8 cellular contexts compared by ENCODE assay signal in the genomic region with DNA sequence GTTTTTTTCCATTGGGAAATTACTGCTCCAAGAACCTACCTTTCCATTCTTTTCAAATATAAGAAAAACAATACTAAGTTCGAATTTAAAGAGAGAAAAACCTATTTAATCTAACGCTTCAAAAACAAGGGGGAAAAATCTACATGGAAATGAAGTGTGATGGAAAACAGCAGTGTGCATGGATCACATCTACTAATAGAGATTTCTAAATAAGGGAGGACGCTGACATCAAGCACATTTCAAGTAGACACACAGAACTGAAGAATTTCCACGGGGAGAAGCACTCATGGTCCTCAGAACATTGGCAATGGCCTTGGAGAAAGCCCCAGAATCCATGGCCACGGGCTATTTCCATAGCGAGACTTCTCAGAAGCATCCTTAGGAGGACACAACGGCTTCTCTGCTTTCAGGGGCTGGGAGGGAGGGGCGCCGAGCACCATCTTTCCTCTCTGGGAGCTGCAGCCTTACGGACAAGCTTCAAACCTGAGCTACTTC. TPM values are rescaled to one million over a fixed set of nuclear protein-coding genes. Genes with fewer than 3 reads are reported as not detected.
A peak's percentile ranks its signal among the peaks of the same experiment; 100 is the strongest.
DNase-seq lines count a peak whose midpoint lies in the region; ATAC-seq and TF ChIP-seq lines count a peak whose summit lies in the region.

No MANE protein-coding gene starts in this region.

- H3K9me3 ChIP-seq in fibroblast of lung (ENCODE audit: control insufficient read depth, insufficient read depth, low read depth, low read length), result no peaks in the 10 kb centered on the region

- peak overlapping the region; percentile 92 for H3K27ac ChIP-seq in fibroblast of lung (ENCODE audit: insufficient read depth, low read length)

- H3K4me1 ChIP-seq in fibroblast of lung (ENCODE audit: control insufficient read depth, extremely low read depth, insufficient read depth, low read length), result no peaks in the 10 kb centered on the region

- peak overlapping the region; percentile 90 for H3K4me2 ChIP-seq in fibroblast of lung (ENCODE audit: extremely low read depth, insufficient read depth, low read length)

- ATAC-seq in GM19455 (IDR thresholded peaks at IDR 0.05; ENCODE audit: unreplicated experiment), result peak; percentile 2
- no peak for ATAC-seq in HG03280 (IDR thresholded peaks at IDR 0.05; ENCODE audit: unreplicated experiment)

- peak overlapping the region; percentile 63 for H2AFZ ChIP-seq in fibroblast of lung (ENCODE audit: low read length)

- no peak for TF ChIP-seq CTCF in fibroblast of lung (conservative IDR thresholded peaks at IDR 0.05 in 1 of 2, IDR thresholded peaks at IDR 0.05 in 1 of 2; ENCODE audit: low read depth in 1 of 2, low read length in 2 of 2)
- TF ChIP-seq CTCF in GM13976 (IDR thresholded peaks at IDR 0.05; ENCODE audit: borderline replicate concordance, control extremely low read depth, extremely low read depth, insufficient read depth, missing control alignments), result no peak

- peak overlapping the region; percentile 70 to 95 (median 86) for H3K4me3 ChIP-seq in fibroblast of lung (replicated peaks in 1 of 4; ENCODE audit: control extremely low read depth in 1 of 4, insufficient read depth in 1 of 4, low read depth in 3 of 4, low read length in 4 of 4)

- H3K9ac ChIP-seq in fibroblast of lung (ENCODE audit: insufficient read depth, low read length), result peak overlapping the region; percentile 87

- DNase-seq in fibroblast of lung (ENCODE audit: low read depth in 2 of 2) (no peak), renal cortical epithelial cell (ENCODE audit: low read depth) (peak; percentile 20), GM13976 (ENCODE audit: low spot score) (no peak), OCI-M1 (lab: John Stamatoyannopoulos, UW) (no peak)
- DNase-seq in stimulated activated CD4-positive, alpha-beta T cell treated with anti-CD3 and anti-CD28 coated beads, Interleukin-2, amount 100 ng/mL, for 24 hours, result no peak

- H3K27me3 ChIP-seq in fibroblast of lung (ENCODE audit: control insufficient read depth, insufficient read depth, low read length), result no peaks in the 10 kb centered on the region

- peaks cover 35% of the 10 kb centered on the region for H3K79me2 ChIP-seq in fibroblast of lung (ENCODE audit: control insufficient read depth, insufficient read depth, low read length)

- H3K36me3 ChIP-seq in fibroblast of lung (ENCODE audit: control insufficient read depth, insufficient read depth, low read length), result no peaks in the 10 kb centered on the region

- H4K20me1 ChIP-seq in fibroblast of lung (ENCODE audit: control insufficient read depth, extremely low read depth, insufficient read depth, low read length), result no peaks in the 10 kb centered on the region

- in situ Hi-C loops in GM13976 (cut with MboI; ENCODE audit: low sequenced_read_pairs, unreplicated experiment), result no loop called here

TF ChIP-seq in PFSK-1, 5 proteins besides CTCF, POLR2A, EP300 and RAD21:
- no peak for TF ChIP-seq SIN3A (IDR thresholded peaks at IDR 0.05; ENCODE audit: borderline replicate concordance, insufficient read depth, low read length)
- TF ChIP-seq TAF1 (IDR thresholded peaks at IDR 0.05; ENCODE audit: borderline replicate concordance, insufficient read depth, low read length), result 0 out of 2 replicates have a peak, but pooled peaks have one; percentile 6

RNA-seq across cellular contexts. Expression of a gene that starts 1.1 kb away (rescaled TPM):
- 11.8 TPM for polyA plus RNA-seq in PFSK-1 (2012; ENCODE audit: insufficient read length, low read depth)
- total RNA-seq in fibroblast of lung, result 99.4 and 112 TPM in 2 replicates
- 28.3 and 37.0 TPM in 2 replicates for polyA plus RNA-seq in fibroblast of lung
- polyA plus RNA-seq in fibroblast of lung (2012), result 21.3 and 25.0 TPM in 2 replicates
- polyA minus RNA-seq in fibroblast of lung (ENCODE audit: low replicate concordance), result 17.3 and 18.3 TPM in 2 replicates
- total RNA-seq in renal cortical epithelial cell, result 70.7 and 136 TPM in 2 replicates
